In genomic region chr13:23141964-23142363, GRCh38 we compare ENCODE assay signal across 10 cellular contexts. TPM values are rescaled to one million over a fixed set of nuclear protein-coding genes. Genes with fewer than 3 reads are reported as not detected.
"Had no signal": no experiment of that assay in that cellular context is flagged by ENCODE, and none has a peak within 500 bp of the region (broad histone marks: within the 10 kb centered on the region; RNA-seq: fewer than 3 reads in every experiment).

No MANE protein-coding gene starts in this region.

- H3K4me1 ChIP-seq: HAP-1 had no signal

- H3K27ac Mint-ChIP-seq: GM23338, H9, HFFc6 had no signal

- ATAC-seq: GM23338, HCT116 had no signal

- DNase-seq: GM23248, GOT3, H7, H9, HCEC 1CT, HFFc6 had no signal

- H3K4me3 ChIP-seq: GM23248, GM23338, HAP-1 had no signal

- H3K4me3 Mint-ChIP-seq: GM23338, H9, HFFc6 had no signal

- H3K4me2 ChIP-seq: GM23338 had no signal

- H3K36me3 ChIP-seq: HAP-1 had no signal

- H3K4me1 Mint-ChIP-seq: GM23338, H9 had no signal

- H2AFZ ChIP-seq: GM23248, GM23338 had no signal

- H3K9me3 ChIP-seq: HAP-1 had no signal

- H3K27ac ChIP-seq: GM23248 had no signal

- H3K9ac ChIP-seq: GM23248 had no signal

RNA-seq across cellular contexts. Expression of gene SGCG, which starts 38.8 kb away (rescaled TPM):
- total RNA-seq: GM23338, H1, H7, H9, HFFc6 had no signal
- polyA plus RNA-seq: GM23338 had no signal
